8 cellular contexts compared by ENCODE assay signal in the genomic region with DNA sequence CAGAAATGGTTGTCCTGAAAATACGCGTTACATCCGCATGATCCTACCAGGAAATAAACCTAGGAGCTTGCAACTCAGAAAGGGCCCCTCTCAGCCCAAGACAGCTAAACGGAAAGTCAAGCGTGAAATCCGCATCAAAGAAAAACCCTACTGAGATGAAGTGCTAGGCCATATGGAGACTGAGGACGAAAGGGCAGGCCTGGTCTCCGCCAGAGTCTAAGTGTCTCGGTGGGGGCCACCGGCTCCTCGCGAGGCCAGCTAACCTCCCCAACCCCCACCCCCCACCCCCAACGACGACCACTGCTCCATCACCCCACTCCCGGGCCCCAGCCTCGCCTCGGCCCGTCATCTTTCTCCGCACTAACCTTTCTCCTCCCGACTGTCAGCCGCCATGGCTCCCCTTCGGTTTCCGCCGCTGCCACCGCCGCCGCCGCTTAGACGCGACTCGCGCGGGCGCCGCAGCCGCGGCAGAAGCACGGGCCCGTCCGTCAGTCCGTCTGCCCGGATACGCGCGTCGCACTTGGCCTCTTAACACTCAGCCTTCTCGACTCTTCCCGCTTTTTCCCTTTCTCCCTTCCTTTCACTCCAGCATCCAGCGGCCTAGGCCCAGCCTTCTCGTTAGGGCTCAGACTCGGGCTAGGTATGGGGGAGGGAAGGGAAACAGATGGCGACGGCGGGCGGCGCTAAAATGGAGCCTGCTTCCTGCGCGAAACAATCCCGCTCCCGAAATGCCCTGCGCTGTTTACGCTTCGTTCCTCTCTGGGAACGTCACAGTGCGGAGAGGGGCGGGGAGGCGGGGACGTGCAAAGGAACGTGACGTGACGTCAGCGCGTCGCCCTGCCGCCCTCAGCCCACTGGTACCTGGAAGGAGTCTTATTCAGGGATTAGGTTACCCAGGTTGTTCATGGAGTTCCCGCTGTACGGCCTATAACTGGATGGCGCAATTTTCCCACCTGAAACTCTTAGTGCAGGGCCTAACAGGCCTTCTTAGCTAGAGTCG. TPM values are rescaled to one million over a fixed set of nuclear protein-coding genes. Genes with fewer than 3 reads are reported as not detected.
DNase-seq lines count a peak whose midpoint lies in the region; ATAC-seq and TF ChIP-seq lines count a peak whose summit lies in the region.

A gene (minus strand): TSS at position 730 of the 1,000 bp plus-strand sequence. CDS start 337 bp downstream, at position 393.

- peak; percentile 97 for ATAC-seq in HG02798 (IDR thresholded peaks at IDR 0.05; ENCODE audit: poor library complexity, unreplicated experiment)

- H3K27me3 ChIP-seq in adipocyte (replicated peaks; ENCODE audit: control insufficient read depth, insufficient read depth, low read length) (no peaks in the 10 kb centered on the region), cardiac muscle cell (no peaks in the 10 kb centered on the region), parathyroid adenoma (ENCODE audit: control insufficient read depth, insufficient read depth, low read length) (no peaks in the 10 kb centered on the region), tibial nerve (no peaks in the 10 kb centered on the region)

- H3K4me3 ChIP-seq in GM12875 (ENCODE audit: low read depth, low read length) (peak within 1 kb of the TSS; percentile 65), adipocyte (ENCODE audit: low read length) (peak within 1 kb of the TSS; percentile 99), cardiac muscle cell (peak within 1 kb of the TSS; percentile 99), parathyroid adenoma (ENCODE audit: low read depth, low read length) (peak within 1 kb of the TSS; percentile 82), tibial nerve (peak within 1 kb of the TSS; percentile 67 to 90 (median 84))

- H3K36me3 ChIP-seq in adipocyte (ENCODE audit: control insufficient read depth, insufficient read depth, low read length, severe bottlenecking), result no peaks in the 10 kb centered on the region
- no peaks in the 10 kb centered on the region for H3K36me3 ChIP-seq in cardiac muscle cell
- no peaks in the 10 kb centered on the region for H3K36me3 ChIP-seq in parathyroid adenoma (ENCODE audit: control insufficient read depth, insufficient read depth, low read length)
- H3K36me3 ChIP-seq in tibial nerve, result no peaks in the 10 kb centered on the region

- peak within 1 kb of the TSS; percentile 82 for H3K4me2 ChIP-seq in parathyroid adenoma (ENCODE audit: low read length)

- H3K9ac ChIP-seq in adipocyte (ENCODE audit: low read length) (peak within 1 kb of the TSS; percentile 97), parathyroid adenoma (peak within 1 kb of the TSS; percentile 95)

- TF ChIP-seq POLR2A in tibial nerve (IDR thresholded peaks at IDR 0.05), result peak; percentile 98

- H3K4me1 ChIP-seq in adipocyte (ENCODE audit: control insufficient read depth, insufficient read depth, low read length) (peaks cover 27% of the 10 kb centered on the region), cardiac muscle cell (ENCODE audit: low read depth) (peaks cover 14% of the 10 kb centered on the region), parathyroid adenoma (peaks cover 6% of the 10 kb centered on the region), tibial nerve (peaks cover 0 to 43% (median 12%) of the 10 kb centered on the region in 4 donors)

- H3K9me3 ChIP-seq in adipocyte (ENCODE audit: control insufficient read depth, low read length) (no peaks in the 10 kb centered on the region), cardiac muscle cell (ENCODE audit: low read depth) (no peaks in the 10 kb centered on the region), parathyroid adenoma (ENCODE audit: control insufficient read depth, low read length) (no peaks in the 10 kb centered on the region), tibial nerve (no peaks in the 10 kb centered on the region)

- H3K79me2 ChIP-seq in parathyroid adenoma, result peaks cover 21% of the 10 kb centered on the region

- peak; percentile 86 to 100 for TF ChIP-seq EP300 in tibial nerve (IDR thresholded peaks at IDR 0.05)

- TF ChIP-seq CTCF in GM12875 (IDR thresholded peaks at IDR 0.05; ENCODE audit: borderline replicate concordance, insufficient read depth, low read depth, low read length), result no peak
- no peak for TF ChIP-seq CTCF in cardiac muscle cell (IDR thresholded peaks at IDR 0.05; ENCODE audit: low read depth, low read length)
- no peak for TF ChIP-seq CTCF in parathyroid adenoma (IDR thresholded peaks at IDR 0.05)
- TF ChIP-seq CTCF in tibial nerve (IDR thresholded peaks at IDR 0.05), result peak in 1 of 5 experiments; percentile 39

- H2AFZ ChIP-seq in parathyroid adenoma, result peak within 1 kb of the TSS; percentile 96

- DNase-seq in NCI-H1436 (lab: John Stamatoyannopoulos, UW), result peak; percentile 98
- peak; percentile 95 for DNase-seq in T follicular helper cell (ENCODE audit: low read depth)
- DNase-seq in adipocyte (ENCODE audit: low read depth), result peak; percentile 98
- DNase-seq in cardiac muscle cell (ENCODE audit: low read depth in 1 of 2, low spot score in 1 of 2), result peak; percentile 97 to 98
- peak; percentile 95 to 97 for DNase-seq in tibial nerve (ENCODE audit: low spot score in 2 of 2)

- H3K27ac ChIP-seq in cardiac muscle cell (peak within 1 kb of the TSS; percentile 100), parathyroid adenoma (peak within 1 kb of the TSS; percentile 97), tibial nerve (peak within 1 kb of the TSS; percentile 98 to 99 (median 98))

- 1% methylated on average over 76 to 79 of the region's 79 CpGs for WGBS in tibial nerve, 2 donors

RNA-seq across cellular contexts. Expression of the gene that starts here (rescaled TPM):
- total RNA-seq in cardiac muscle cell (59.8 and 75.2 TPM in 2 replicates), tibial nerve (10 to 100 TPM; 66.4 to 95.6 (median 86.2) TPM)
- 31.0 and 58.1 TPM in 2 replicates for polyA plus RNA-seq in cardiac muscle cell

Comparison
In these comparisons a context has a peak if more than half of its experiments do, and no peak if none do; other contexts are left out.
1. Peak in every context shown above with its lines: DNase-seq, ATAC-seq, H3K4me3 ChIP-seq and H3K27ac ChIP-seq.